ENCODE assay signal across 8 cellular contexts in genomic region chr5:115625579-115626443, GRCh38. TPM values are rescaled to one million over a fixed set of nuclear protein-coding genes. Genes with fewer than 3 reads are reported as not detected.
A peak's percentile ranks its signal among the peaks of the same experiment; 100 is the strongest.
DNase-seq lines count a peak whose midpoint lies in the region; ATAC-seq and TF ChIP-seq lines count a peak whose summit lies in the region.

Gene TMED7 (minus strand): TSS chr5:115626036. CDS start chr5:115625792, 244 bp downstream.

- H3K36me3 Mint-ChIP-seq in IgD-negative memory B cell, result no peaks in the 10 kb centered on the region

- H3K9me3 Mint-ChIP-seq in IgD-negative memory B cell, result no peaks in the 10 kb centered on the region

- ATAC-seq in GM21529 (IDR thresholded peaks at IDR 0.05; ENCODE audit: unreplicated experiment), result peak; percentile 90
- peak; percentile 95 for ATAC-seq in mucosa of descending colon

- no peaks in the 10 kb centered on the region for H3K27me3 Mint-ChIP-seq in IgD-negative memory B cell

- no peak within 1 kb of the TSS for H3K4me3 Mint-ChIP-seq in IgD-negative memory B cell

- intact Hi-C loops in mucosa of descending colon (cut with DNase I, micrococcal nuclease), result loop anchor here in 1 of 2 donors (5.0 kb wide), 1 partner anchor 216 kb away; the partner anchor contains the start of genes AP3S1 and ATG12

- peaks cover 33% of the 10 kb centered on the region for H3K4me1 ChIP-seq in mucosa of descending colon (ENCODE audit: low read depth)

- H3K9me3 ChIP-seq in mucosa of descending colon, result no peaks in the 10 kb centered on the region

- peak; percentile 2 for TF ChIP-seq CTCF in mucosa of descending colon (IDR thresholded peaks at IDR 0.05)

- H3K4me3 ChIP-seq in mucosa of descending colon, result peak within 1 kb of the TSS; percentile 83

- DNase-seq in DMS 273 treated with DMSO at 0.1 percent for 48 hours (lab: John Stamatoyannopoulos, UW), result peak; percentile 96
- peak; percentile 79 for DNase-seq in OCI-M2 (lab: John Stamatoyannopoulos, UW; ENCODE audit: unreplicated experiment)
- DNase-seq in activated T-cell treated with anti-CD3 and anti-CD28 coated beads for 4 hours, result peak; percentile 100
- DNase-seq in epithelial cell of prostate (ENCODE audit: low read depth, low spot score), result peak; percentile 84
- peak; percentile 100 for DNase-seq in mucosa of descending colon
- DNase-seq in stimulated activated CD8-positive, alpha-beta memory T cell treated with anti-CD3 and anti-CD28 coated beads, Interleukin-4, amount 100 ng/mL, for 24 hours (ENCODE audit: low read depth), result peak; percentile 100

- peaks cover 4% of the 10 kb centered on the region for H3K36me3 ChIP-seq in mucosa of descending colon (ENCODE audit: low read depth)

- H3K27ac Mint-ChIP-seq in IgD-negative memory B cell, result no peak within 1 kb of the TSS

- peak within 1 kb of the TSS; percentile 76 for H3K27ac ChIP-seq in epithelial cell of prostate

- peaks cover 12 to 23% (median 16%) of the 10 kb centered on the region in 3 donors for H3K4me1 Mint-ChIP-seq in IgD-negative memory B cell

RNA-seq across cellular contexts. Expression of gene TMED7, which starts in this region (rescaled TPM):
- polyA plus RNA-seq in IgD-negative memory B cell, result 26.0 TPM
- 100 to 1,000 TPM in 2 of 3 donors, 10 to 100 TPM in 1; 89.0 to 113 (median 104) TPM for total RNA-seq in mucosa of descending colon

Comparison
In these comparisons a context has a peak if more than half of its experiments do, and no peak if none do; other contexts are left out.
1. Peak in every context shown above with its lines: DNase-seq, ATAC-seq, H3K4me3 ChIP-seq and H3K27ac ChIP-seq.